Comparison of ENCODE assay signal across 8 cellular contexts in genomic region chr11:61509058-61510029, GRCh38. TPM values are rescaled to one million over a fixed set of nuclear protein-coding genes. Genes with fewer than 3 reads are reported as not detected.
A peak's percentile ranks its signal among the peaks of the same experiment; 100 is the strongest.
DNase-seq lines count a peak whose midpoint lies in the region; ATAC-seq lines count a peak whose summit lies in the region.

No MANE protein-coding gene starts in this region.

- DNase-seq in G401 (ENCODE audit: low spot score) (peak; percentile 50), NCI-H2171 treated with DMSO at 0.1 percent for 48 hours (lab: John Stamatoyannopoulos, UW) (peak; percentile 89), lung microvascular endothelial cell (ENCODE audit: low read depth in 2 of 2) (peak; percentile 75 to 83)
- peak; percentile 36 to 58 for DNase-seq in activated CD4-positive, alpha-beta T cell treated with anti-CD3 and anti-CD28 coated beads, Interleukin-2, amount 50 U/mL, for 24 hours (ENCODE audit: low read depth in 1 of 2, low spot score in 1 of 2)
- DNase-seq in stimulated activated CD4-positive, alpha-beta T cell treated with anti-CD3 and anti-CD28 coated beads, TNF-alpha, amount 100 ng/mL, for 24 hours (ENCODE audit: low read depth in 3 of 3), result peak; percentile 25 to 75 (median 54)

- no peak overlapping the region for H3K9ac ChIP-seq in duodenal mucosa (ENCODE audit: low read depth in 1 of 2, low read length in 2 of 2)

- ATAC-seq in HG02840 (IDR thresholded peaks at IDR 0.05; ENCODE audit: low FRiP score, unreplicated experiment), result peak; percentile 45
- ATAC-seq in GM21529 (IDR thresholded peaks at IDR 0.05; ENCODE audit: unreplicated experiment), result no peak

- H3K4me1 ChIP-seq in duodenal mucosa (ENCODE audit: control insufficient read depth in 1 of 2, insufficient read depth in 2 of 2, low read length in 2 of 2), result peaks cover 7 to 16% of the 10 kb centered on the region in 2 donors

- no peak overlapping the region for H3K27ac ChIP-seq in duodenal mucosa (ENCODE audit: low read depth, low read length)

- in situ Hi-C loops in G401 (cut with HindIII; ENCODE audit: low sequenced_read_pairs), result no loop called here

- no peaks in the 10 kb centered on the region for H3K9me3 ChIP-seq in duodenal mucosa (ENCODE audit: control insufficient read depth in 1 of 2, low read length in 2 of 2)

- peak overlapping the region; percentile 11 to 36 for H3K4me3 ChIP-seq in duodenal mucosa (ENCODE audit: low read depth in 1 of 2, low read length in 2 of 2)

- peaks cover 16 to 23% of the 10 kb centered on the region in 2 donors for H3K27me3 ChIP-seq in duodenal mucosa (ENCODE audit: control insufficient read depth in 1 of 2, insufficient read depth in 2 of 2, low read length in 2 of 2)

- no peaks in the 10 kb centered on the region for H3K36me3 ChIP-seq in duodenal mucosa (ENCODE audit: control insufficient read depth in 1 of 2, insufficient read depth in 2 of 2, low read length in 2 of 2)

RNA-seq across cellular contexts. Expression of gene LRRC10B, which starts 0.8 kb away (rescaled TPM):
- 2.5 and 4.6 TPM in 2 replicates for total RNA-seq in G401 (2014; rRNA removed; shearing (Covaris generic))
- total RNA-seq in lung microvascular endothelial cell, result not detected in 2 replicates
